ENCODE assay signal across 1 cellular context in genomic region chr1:98306517-98307089, GRCh38.
TF ChIP-seq lines count a peak whose summit lies in the region.

No MANE protein-coding gene starts in this region.

TF ChIP-seq in endothelial cell of umbilical vein, 7 proteins besides CTCF, POLR2A, EP300 and RAD21 (continued from another document):
- TF ChIP-seq JUN (IDR thresholded peaks at IDR 0.05; ENCODE audit: borderline replicate concordance, insufficient read depth, insufficient read length, low read depth), result no peak
TF ChIP-seq in endothelial cell of umbilical vein: peak in this region for 1.
